Comparison of ENCODE assay signal across 8 cellular contexts in genomic region chr19:50657672-50658437, GRCh38. TPM values are rescaled to one million over a fixed set of nuclear protein-coding genes. Genes with fewer than 3 reads are reported as not detected.
DNase-seq lines count a peak whose midpoint lies in the region; ATAC-seq, FAIRE-seq and TF ChIP-seq lines count a peak whose summit lies in the region.

No MANE protein-coding gene starts in this region.

- H3K4me1 Mint-ChIP-seq in activated naive CD8-positive, alpha-beta T cell treated with anti-CD3 and anti-CD28 coated beads for 36 hours: peaks cover 17% of the 10 kb centered on the region
- peaks cover 14% of the 10 kb centered on the region for H3K4me1 Mint-ChIP-seq in glutamatergic neuron (ENCODE audit: low read depth, unreplicated experiment)

- H3K4me3 Mint-ChIP-seq in activated naive CD8-positive, alpha-beta T cell treated with anti-CD3 and anti-CD28 coated beads for 36 hours: peak overlapping the region; percentile 89
- H3K4me3 Mint-ChIP-seq in glutamatergic neuron (ENCODE audit: unreplicated experiment): peak overlapping the region; percentile 100

- H3K4me1 ChIP-seq in pancreas (peaks cover 0 to 6% (median 0%) of the 10 kb centered on the region in 3 donors), thoracic aorta (ENCODE audit: control insufficient read depth in 1 of 2, low read depth in 2 of 2) (peaks cover 0 to 5% of the 10 kb centered on the region in 2 donors)

- intact Hi-C loops in pancreas (cut with DNase I): no loop called here

- peak overlapping the region; percentile 95 for H3K27ac Mint-ChIP-seq in activated naive CD8-positive, alpha-beta T cell treated with anti-CD3 and anti-CD28 coated beads for 36 hours
- peak overlapping the region; percentile 96 for H3K27ac Mint-ChIP-seq in glutamatergic neuron (ENCODE audit: unreplicated experiment)

- H3K27me3 ChIP-seq in pancreas (peaks cover 0 to 2% (median 0%) of the 10 kb centered on the region in 4 donors), thoracic aorta (replicated peaks; ENCODE audit: insufficient read depth) (no peaks in the 10 kb centered on the region)

- ATAC-seq in pancreas (peak; percentile 87 to 90 (median 88)), thoracic aorta (ENCODE audit: insufficient number of reproducible peaks, low FRiP score, low read depth) (no peak)

- H3K27ac ChIP-seq in pancreas: no peak overlapping the region
- H3K27ac ChIP-seq in thoracic aorta: no peak overlapping the region

- DNase-seq in GDM1 (lab: John Stamatoyannopoulos, UW): peak; percentile 99
- peak; percentile 76 for DNase-seq in KG1 (lab: John Stamatoyannopoulos, UW)
- DNase-seq in SW 1271 (lab: John Stamatoyannopoulos, UW): peak; percentile 95 to 99
- peak; percentile 95 for DNase-seq in activated naive CD8-positive, alpha-beta T cell treated with anti-CD3 and anti-CD28 coated beads for 36 hours
- DNase-seq in glutamatergic neuron: peak; percentile 100
- peak; percentile 81 to 91 (median 86) for DNase-seq in pancreas
- DNase-seq in thoracic aorta (ENCODE audit: low spot score): peak; percentile 54
- DNase-seq in HuH-7 (ENCODE audit: low spot score): no peak

- H3K36me3 ChIP-seq in pancreas: no peaks in the 10 kb centered on the region
- no peaks in the 10 kb centered on the region for H3K36me3 ChIP-seq in thoracic aorta

- H3K9me3 ChIP-seq in pancreas (no peaks in the 10 kb centered on the region), thoracic aorta (peaks cover 10% of the 10 kb centered on the region)

- 3 to 4% methylated on average over 36 to 39 of the region's 39 CpGs for WGBS in pancreas, 2 donors

- no peak for FAIRE-seq in pancreas (lab: Jason Lieb, UNC)

- TF ChIP-seq CTCF in glutamatergic neuron (IDR thresholded peaks at IDR 0.05; ENCODE audit: partially characterized antibody, unreplicated experiment) (no peak), pancreas (IDR thresholded peaks at IDR 0.05) (no peak), thoracic aorta (IDR thresholded peaks at IDR 0.05) (no peak)

- peaks cover 3% of the 10 kb centered on the region for H3K36me3 Mint-ChIP-seq in activated naive CD8-positive, alpha-beta T cell treated with anti-CD3 and anti-CD28 coated beads for 36 hours
- H3K36me3 Mint-ChIP-seq in glutamatergic neuron (ENCODE audit: unreplicated experiment): no peaks in the 10 kb centered on the region

- H3K4me3 ChIP-seq in pancreas: peak overlapping the region in 1 of 4 donors; percentile 31
- H3K4me3 ChIP-seq in thoracic aorta: peak overlapping the region; percentile 45

- H3K27me3 Mint-ChIP-seq in activated naive CD8-positive, alpha-beta T cell treated with anti-CD3 and anti-CD28 coated beads for 36 hours: peaks cover 72% of the 10 kb centered on the region
- H3K27me3 Mint-ChIP-seq in glutamatergic neuron (ENCODE audit: unreplicated experiment): peaks cover 34% of the 10 kb centered on the region

- H3K9me3 Mint-ChIP-seq in activated naive CD8-positive, alpha-beta T cell treated with anti-CD3 and anti-CD28 coated beads for 36 hours: peaks cover 13% of the 10 kb centered on the region
- peaks cover 12% of the 10 kb centered on the region for H3K9me3 Mint-ChIP-seq in glutamatergic neuron (ENCODE audit: unreplicated experiment)

RNA-seq across cellular contexts. Expression of gene C19orf81, which starts 8.6 kb away (rescaled TPM):
- total RNA-seq in activated naive CD8-positive, alpha-beta T cell treated with anti-CD3 and anti-CD28 coated beads for 36 hours: 1 to 10 TPM; 2.6 to 2.9 TPM
- total RNA-seq in glutamatergic neuron (ENCODE audit: unreplicated experiment) (10.4 TPM), pancreas (1 to 10 TPM in 1 of 6 donors, under 1 TPM in 3, not detected in 2; 0.69 to 1.2 (median 0.92) TPM), thoracic aorta (not detected)
- under 1 TPM in 1 of 2 donors, not detected in 1; 0.40 TPM for polyA plus RNA-seq in pancreas

RNA-seq across cellular contexts. Expression of gene SYT3, which starts 18.2 kb away (rescaled TPM):
- total RNA-seq in activated naive CD8-positive, alpha-beta T cell treated with anti-CD3 and anti-CD28 coated beads for 36 hours: 1 to 10 TPM; 1.4 to 1.9 TPM
- total RNA-seq in glutamatergic neuron (ENCODE audit: unreplicated experiment): 15.6 TPM
- total RNA-seq in pancreas: under 1 TPM; 0.09 to 0.63 (median 0.37) TPM
- polyA plus RNA-seq in pancreas: under 1 TPM; 0.30 to 0.94 TPM
- total RNA-seq in thoracic aorta: not detected
